Comparison of ENCODE assay signal across 5 cellular contexts in genomic region chrX:2672084-2672483, GRCh38.
"Had no signal": no experiment of that assay in that cellular context is flagged by ENCODE, and none has a peak within 500 bp of the region (broad histone marks: within the 10 kb centered on the region; RNA-seq: fewer than 3 reads in every experiment).

No MANE protein-coding gene starts in this region.

- DNase-seq: H9, HCEC 1CT, IMR-90, KBM-7 had no signal

- H3K27ac Mint-ChIP-seq: GM23338 had no signal

- H3K4me3 Mint-ChIP-seq: GM23338, H9 had no signal

- H3K4me1 Mint-ChIP-seq: GM23338 had no signal

- H3K9me3 Mint-ChIP-seq: GM23338, H9 had no signal
